8 cellular contexts compared by ENCODE assay signal in the genomic region with DNA sequence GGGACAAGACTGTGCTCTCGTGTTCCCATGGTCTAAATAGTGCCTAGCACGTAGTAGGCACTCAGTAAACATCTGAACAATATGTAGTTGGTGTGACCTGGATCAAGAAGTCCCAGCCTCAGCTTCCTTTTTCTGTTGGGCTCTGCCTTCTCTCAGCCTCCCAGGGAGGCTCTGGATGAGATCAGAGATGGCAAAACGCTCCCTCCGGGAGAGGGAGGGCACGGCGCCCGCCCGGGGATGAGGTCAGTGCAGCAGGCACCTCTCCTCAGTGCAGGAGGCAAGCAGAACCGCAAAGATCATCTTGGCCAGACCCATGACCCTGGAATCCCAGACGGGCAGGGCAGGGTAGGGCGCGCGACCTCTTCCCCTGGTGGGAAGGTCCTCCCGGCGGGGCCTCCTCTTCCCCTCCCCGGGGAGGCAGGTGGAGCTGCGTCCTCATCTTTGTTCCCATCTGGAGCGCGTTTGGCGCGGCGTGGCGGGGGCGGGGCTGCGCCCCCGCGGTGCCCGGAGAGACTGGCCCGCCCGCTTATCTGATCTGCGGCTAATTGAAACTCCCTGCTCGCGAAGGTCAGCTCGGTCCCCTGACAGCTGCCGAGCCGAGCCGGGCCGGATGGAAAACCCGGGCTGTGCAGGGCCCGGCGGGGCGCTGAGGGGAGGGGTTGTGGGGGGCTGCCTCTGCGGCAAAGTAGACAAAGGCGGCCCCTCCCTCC.
DNase-seq lines count a peak whose midpoint lies in the region; ATAC-seq, FAIRE-seq and TF ChIP-seq lines count a peak whose summit lies in the region.

No MANE protein-coding gene starts in this region.

- peak; percentile 35 for DNase-seq in GF-D8 (lab: John Stamatoyannopoulos, UW)
- peak; percentile 84 for DNase-seq in NCI-H2227 (lab: John Stamatoyannopoulos, UW; ENCODE audit: unreplicated experiment)
- DNase-seq in central memory CD8-positive, alpha-beta T cell (ENCODE audit: low spot score in 2 of 2) = no peak
- peak; percentile 91 for DNase-seq in kidney
- DNase-seq in stimulated activated naive B cell treated with anti-CD40 and anti-IgM and Interleukin-4, amounts not matched to agents 10 μg/mL and 1 μg/mL and 100 μg/mL, for 72 hours = peak; percentile 35
- no peak for DNase-seq in 8988T
- DNase-seq in stimulated activated CD4-positive, alpha-beta T cell treated with anti-CD3 and anti-CD28 coated beads, Interleukin-4, amount 100 ng/mL, for 24 hours = no peak

- no peak for TF ChIP-seq CTCF in kidney (IDR thresholded peaks at IDR 0.05; ENCODE audit: borderline replicate concordance, extremely low read depth, insufficient read depth)

- H3K27ac ChIP-seq in kidney (ENCODE audit: low read depth in 2 of 2, low read length in 2 of 2) = peak overlapping the region in 1 of 2 donors; percentile 11

- peak overlapping the region in 1 of 2 donors; percentile 13 for H3K4me3 ChIP-seq in kidney (ENCODE audit: low read length in 2 of 2)

- H3K4me1 Mint-ChIP-seq in central memory CD8-positive, alpha-beta T cell = peaks cover 36% of the 10 kb centered on the region
- peaks cover 32 to 64% of the 10 kb centered on the region in 2 donors for H3K4me1 Mint-ChIP-seq in stimulated activated naive B cell treated with anti-CD40 and anti-IgM and Interleukin-4, amounts not matched to agents 10 μg/mL and 1 μg/mL and 100 μg/mL, for 72 hours

- H3K27ac Mint-ChIP-seq in central memory CD8-positive, alpha-beta T cell (ENCODE audit: low read depth) = peak overlapping the region; percentile 44
- peak overlapping the region; percentile 47 for H3K27ac Mint-ChIP-seq in stimulated activated naive B cell treated with anti-CD40 and anti-IgM and Interleukin-4, amounts not matched to agents 10 μg/mL and 1 μg/mL and 100 μg/mL, for 72 hours

- FAIRE-seq in kidney (lab: Jason Lieb, UNC) = no peak

- no peaks in the 10 kb centered on the region for H3K27me3 Mint-ChIP-seq in central memory CD8-positive, alpha-beta T cell
- H3K27me3 Mint-ChIP-seq in stimulated activated naive B cell treated with anti-CD40 and anti-IgM and Interleukin-4, amounts not matched to agents 10 μg/mL and 1 μg/mL and 100 μg/mL, for 72 hours = peaks cover 0 to under 1% of the 10 kb centered on the region in 2 donors

- H3K9ac ChIP-seq in kidney (ENCODE audit: low read length in 2 of 2) = no peak overlapping the region

- intact Hi-C loops in kidney (cut with DNase I) = no loop called here

- no peak overlapping the region for H3K4me3 Mint-ChIP-seq in central memory CD8-positive, alpha-beta T cell
- H3K4me3 Mint-ChIP-seq in stimulated activated naive B cell treated with anti-CD40 and anti-IgM and Interleukin-4, amounts not matched to agents 10 μg/mL and 1 μg/mL and 100 μg/mL, for 72 hours = peak overlapping the region in 1 of 2 donors; percentile 78

- H3K36me3 ChIP-seq in kidney (ENCODE audit: control insufficient read depth in 1 of 2, insufficient read depth in 2 of 2, low read length in 2 of 2) = no peaks in the 10 kb centered on the region

- H3K9me3 ChIP-seq in kidney (ENCODE audit: control insufficient read depth in 1 of 2, low read length in 2 of 2) = no peaks in the 10 kb centered on the region

- peaks cover 9 to 19% of the 10 kb centered on the region in 2 donors for H3K4me1 ChIP-seq in kidney (ENCODE audit: control insufficient read depth in 1 of 2, insufficient read depth in 1 of 2, low read depth in 1 of 2, low read length in 2 of 2)

- H3K9me3 Mint-ChIP-seq in central memory CD8-positive, alpha-beta T cell = no peaks in the 10 kb centered on the region
- H3K9me3 Mint-ChIP-seq in stimulated activated naive B cell treated with anti-CD40 and anti-IgM and Interleukin-4, amounts not matched to agents 10 μg/mL and 1 μg/mL and 100 μg/mL, for 72 hours = no peaks in the 10 kb centered on the region

- H3K36me3 Mint-ChIP-seq in central memory CD8-positive, alpha-beta T cell (ENCODE audit: insufficient read depth) = peaks cover 13% of the 10 kb centered on the region
- H3K36me3 Mint-ChIP-seq in stimulated activated naive B cell treated with anti-CD40 and anti-IgM and Interleukin-4, amounts not matched to agents 10 μg/mL and 1 μg/mL and 100 μg/mL, for 72 hours = no peaks in the 10 kb centered on the region

- no peak for ATAC-seq in central memory CD8-positive, alpha-beta T cell (replicated peaks; ENCODE audit: extremely low read depth, poor library complexity, severe bottlenecking)
- peak; percentile 31 to 54 for ATAC-seq in stimulated activated naive B cell treated with anti-CD40 and anti-IgM and Interleukin-4, amounts not matched to agents 10 μg/mL and 1 μg/mL and 100 μg/mL, for 72 hours (replicated peaks)
- ATAC-seq in HG03108 (IDR thresholded peaks at IDR 0.05; ENCODE audit: unreplicated experiment) = no peak

Comparison
In these comparisons a context has a peak if more than half of its experiments do, and no peak if none do; other contexts are left out.
1. DNase-seq: peak in GF-D8 (single experiment), NCI-H2227 (single experiment), kidney (single experiment) and stimulated activated naive B cell treated with anti-CD40 and anti-IgM and Interleukin-4, amounts not matched to agents 10 μg/mL and 1 μg/mL and 100 μg/mL, for 72 hours (single experiment); none in central memory CD8-positive, alpha-beta T cell (0 of 2), 8988T (single experiment) and stimulated activated CD4-positive, alpha-beta T cell treated with anti-CD3 and anti-CD28 coated beads, Interleukin-4, amount 100 ng/mL, for 24 hours (single experiment).
2. ATAC-seq: peak in stimulated activated naive B cell treated with anti-CD40 and anti-IgM and Interleukin-4, amounts not matched to agents 10 μg/mL and 1 μg/mL and 100 μg/mL, for 72 hours (2 of 2); none in central memory CD8-positive, alpha-beta T cell (single experiment) and HG03108 (single experiment).